ENCODE assay signal across 8 cellular contexts in genomic region chr2:178109813-178110212, GRCh38. TPM values are rescaled to one million over a fixed set of nuclear protein-coding genes. Genes with fewer than 3 reads are reported as not detected.
DNase-seq lines count a peak whose midpoint lies in the region; ATAC-seq and TF ChIP-seq lines count a peak whose summit lies in the region.

No MANE protein-coding gene starts in this region.

- peaks cover 17% of the 10 kb centered on the region for H3K4me1 ChIP-seq in upper lobe of right lung

- H3K4me3 ChIP-seq in GM12864 (ENCODE audit: low read depth, low read length) (no peak overlapping the region), WERI-Rb-1 (ENCODE audit: low read depth, low read length) (no peak overlapping the region), upper lobe of right lung (no peak overlapping the region)

- H3K27me3 ChIP-seq in WERI-Rb-1 (ENCODE audit: insufficient read depth, low read depth, severe bottlenecking) (no peaks in the 10 kb centered on the region), upper lobe of right lung (no peaks in the 10 kb centered on the region)

- ATAC-seq in upper lobe of right lung (no peak), HG02798 (IDR thresholded peaks at IDR 0.05; ENCODE audit: poor library complexity, unreplicated experiment) (no peak)

- DNase-seq in 8988T (peak; percentile 22), GM12864 (ENCODE audit: low read depth) (peak; percentile 15), NCI-H2029 (lab: John Stamatoyannopoulos, UW) (peak; percentile 25), WERI-Rb-1 (no peak), iPS-NIHi7 (ENCODE audit: extremely low spot score) (peak; percentile 26), upper lobe of right lung (no peak)
- DNase-seq in stimulated activated CD4-positive, alpha-beta T cell treated with anti-CD3 and anti-CD28 coated beads, Interleukin-2, amount 100 ng/mL, for 24 hours, result no peak

- intact Hi-C loops in upper lobe of right lung (cut with DNase I), result no loop called here

- H3K36me3 ChIP-seq in WERI-Rb-1 (no peaks in the 10 kb centered on the region), upper lobe of right lung (no peaks in the 10 kb centered on the region)

- TF ChIP-seq CTCF in GM12864 (IDR thresholded peaks at IDR 0.05; ENCODE audit: low read depth, low read length, missing control alignments), result peak; percentile 44
- peak; percentile 25; the same call in 1 of the 2 replicates for TF ChIP-seq CTCF in WERI-Rb-1 (IDR thresholded peaks at IDR 0.05; ENCODE audit: low read depth, low read length)
- TF ChIP-seq CTCF in upper lobe of right lung (IDR thresholded peaks at IDR 0.05), result peak; percentile 60

- H3K27ac ChIP-seq in WERI-Rb-1, result no peak overlapping the region
- H3K27ac ChIP-seq in upper lobe of right lung, result no peak overlapping the region

- no peaks in the 10 kb centered on the region for H3K9me3 ChIP-seq in WERI-Rb-1 (ENCODE audit: severe bottlenecking)
- no peaks in the 10 kb centered on the region for H3K9me3 ChIP-seq in upper lobe of right lung

RNA-seq across cellular contexts. Expression of gene RBM45, which starts 2.4 kb away (rescaled TPM):
- total RNA-seq in upper lobe of right lung, result 11.3 TPM

RNA-seq across cellular contexts. Expression of gene PDE11A, which starts 37.2 kb away (rescaled TPM):
- not detected for total RNA-seq in upper lobe of right lung

Comparison
In these comparisons a context has a peak if more than half of its experiments do, and no peak if none do; other contexts are left out.
1. DNase-seq: peak in 8988T (single experiment), GM12864 (single experiment), NCI-H2029 (single experiment) and iPS-NIHi7 (single experiment); none in WERI-Rb-1 (single experiment), upper lobe of right lung (single experiment) and stimulated activated CD4-positive, alpha-beta T cell treated with anti-CD3 and anti-CD28 coated beads, Interleukin-2, amount 100 ng/mL, for 24 hours (0 of 2).
2. Peak in every context shown above with its lines, with median percentiles within 50 percentile points of each other: CTCF ChIP-seq.